Comparison of ENCODE assay signal across 20 cellular contexts in the genomic region with DNA sequence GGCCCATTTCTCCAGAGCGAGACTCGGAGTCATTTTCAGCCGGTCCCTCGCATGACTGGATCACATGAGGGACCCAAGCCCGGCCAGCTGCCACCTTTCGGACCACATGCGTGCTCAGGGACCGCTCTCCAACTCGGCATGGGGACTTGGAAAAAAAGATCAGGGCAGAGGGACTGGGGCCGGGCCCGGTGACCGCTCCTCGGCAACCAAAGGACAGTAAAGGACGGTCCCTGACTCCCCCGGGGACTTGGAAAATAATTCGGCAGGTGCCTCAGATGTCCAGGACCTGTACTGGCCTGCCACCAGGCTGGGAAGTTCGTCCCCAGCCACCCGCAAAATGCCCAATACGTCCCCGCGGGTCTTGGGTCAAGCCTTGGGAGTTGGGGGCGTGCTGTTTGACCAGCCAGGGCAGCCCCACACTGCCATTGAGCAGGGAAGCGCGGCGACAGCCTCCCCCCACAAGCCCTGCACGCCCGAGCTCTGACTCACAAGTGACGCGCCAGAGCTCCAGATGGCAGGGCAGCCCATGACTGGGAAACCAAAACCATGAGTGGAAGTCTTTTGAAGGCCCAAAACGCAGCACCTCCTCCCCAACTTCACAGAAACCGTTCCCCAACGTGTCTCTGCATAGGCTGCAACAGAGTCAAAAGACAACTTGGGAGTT.
DNase-seq lines count a peak whose midpoint lies in the region; ATAC-seq and FAIRE-seq lines count a peak whose summit lies in the region.
"Had no signal": no experiment of that assay in that cellular context is flagged by ENCODE, and none has a peak within 500 bp of the region (broad histone marks: within the 10 kb centered on the region; RNA-seq: fewer than 3 reads in every experiment).

No MANE protein-coding gene starts in this region.

- peaks cover 0 to 3% of the 10 kb centered on the region in 2 experiments for H3K4me1 ChIP-seq in trophoblast cell (ENCODE audit: control insufficient read depth in 1 of 2, insufficient read depth in 2 of 2, low read length in 2 of 2)
- H3K4me1 ChIP-seq: heart right ventricle, psoas muscle, stomach, transverse colon had no signal

- ATAC-seq in GM18867 (IDR thresholded peaks at IDR 0.05; ENCODE audit: unreplicated experiment), result peak; percentile 86
- ATAC-seq in HG03520 (IDR thresholded peaks at IDR 0.05; ENCODE audit: unreplicated experiment), result peak; percentile 60
- ATAC-seq: heart right ventricle, left ventricle myocardium superior, mucosa of descending colon, psoas muscle had no signal

- no peak overlapping the region for H3K23ac ChIP-seq in trophoblast cell (ENCODE audit: low read length)

- H3K4ac ChIP-seq in trophoblast cell (ENCODE audit: low read depth, low read length), result no peak overlapping the region

- H3K27ac ChIP-seq in trophoblast cell (ENCODE audit: low read depth, low read length), result no peak overlapping the region
- H3K27ac ChIP-seq: heart right ventricle, psoas muscle, stomach, transverse colon had no signal

- DNase-seq in activated CD4-positive, alpha-beta memory T cell treated with anti-CD3 and anti-CD28 coated beads for 36 hours, result peak; percentile 35
- DNase-seq in trophoblast cell (no peak), cerebellum (ENCODE audit: low spot score) (no peak), hypothalamus (lab: John Stamatoyannopoulos, UW) (no peak), RCC 7860 (ENCODE audit: low spot score) (no peak)
- DNase-seq: activated CD4-positive, CD25-positive, alpha-beta regulatory T cell treated with anti-CD3 and anti-CD28 coated beads, Interleukin-2, amount 50 U/mL, for 72 hours; activated naive CD4-positive, alpha-beta T cell; heart right ventricle; left ventricle myocardium superior; mucosa of descending colon; NCI-H2107; NCI-H510A treated with DMSO at 0.1 percent for 48 hours; psoas muscle; RPMI8226; stimulated activated CD4-positive, alpha-beta T cell treated with anti-CD3 and anti-CD28 coated beads, Interleukin-4, amount 100 ng/mL, for 24 hours; stomach; transverse colon had no signal

- no peak for FAIRE-seq in RCC 7860 (lab: Jason Lieb, UNC)

- H3K36me3 Mint-ChIP-seq in activated CD4-positive, alpha-beta memory T cell treated with anti-CD3 and anti-CD28 coated beads for 36 hours, result no peaks in the 10 kb centered on the region

- no peak overlapping the region for H2AFZ ChIP-seq in trophoblast cell (ENCODE audit: insufficient read depth, low read length, poor library complexity)

- peaks cover 17% of the 10 kb centered on the region for H3K9me3 ChIP-seq in trophoblast cell (ENCODE audit: insufficient read depth, low read depth, low read length)
- H3K9me3 ChIP-seq: psoas muscle, transverse colon had no signal

- H3K36me3 ChIP-seq in trophoblast cell (ENCODE audit: control insufficient read depth in 1 of 2, insufficient read depth in 2 of 2, low read length in 2 of 2), result peaks cover 37 to 39% of the 10 kb centered on the region in 2 experiments
- H3K36me3 ChIP-seq: heart right ventricle, transverse colon had no signal

- no peak overlapping the region for H4K8ac ChIP-seq in trophoblast cell (ENCODE audit: low read depth, low read length)

- no peak overlapping the region for H3K27ac Mint-ChIP-seq in activated CD4-positive, alpha-beta memory T cell treated with anti-CD3 and anti-CD28 coated beads for 36 hours

- no peaks in the 10 kb centered on the region for H3K79me1 ChIP-seq in trophoblast cell (ENCODE audit: low read length)

- WGBS in trophoblast cell (ENCODE audit: extremely low coverage, insufficient coverage, insufficient read length), result no CpG with 5 or more reads among the region's 32 CpGs

- H3K4me2 ChIP-seq in trophoblast cell (ENCODE audit: low read length), result no peak overlapping the region
- H3K4me2 ChIP-seq: smooth muscle cell had no signal

- no peak overlapping the region for H3K4me3 ChIP-seq in trophoblast cell (ENCODE audit: low read depth, low read length)
- H3K4me3 ChIP-seq: heart right ventricle, mucosa of descending colon, psoas muscle, smooth muscle cell, stomach, transverse colon had no signal

- no peak overlapping the region for H2BK12ac ChIP-seq in trophoblast cell (ENCODE audit: low read length)

- CTCF ChIA-PET in activated CD4-positive, alpha-beta memory T cell treated with anti-CD3 and anti-CD28 coated beads for 36 hours (lab: Charles Lee), result no interaction called here

- no peak overlapping the region for H3K4me3 Mint-ChIP-seq in activated CD4-positive, alpha-beta memory T cell treated with anti-CD3 and anti-CD28 coated beads for 36 hours

- POLR2A ChIA-PET in activated CD4-positive, alpha-beta memory T cell treated with anti-CD3 and anti-CD28 coated beads for 36 hours (lab: Charles Lee), result no interaction called here

- no peak overlapping the region for H4K12ac ChIP-seq in trophoblast cell (ENCODE audit: low read depth, low read length)

- no peak overlapping the region for H2BK5ac ChIP-seq in trophoblast cell (ENCODE audit: low read depth, low read length, poor library complexity)

- no peaks in the 10 kb centered on the region for H3K27me3 Mint-ChIP-seq in activated CD4-positive, alpha-beta memory T cell treated with anti-CD3 and anti-CD28 coated beads for 36 hours

- H3K14ac ChIP-seq in trophoblast cell (ENCODE audit: low read length), result no peak overlapping the region

- H2AK5ac ChIP-seq in trophoblast cell (ENCODE audit: low read length), result no peak overlapping the region

- no peak overlapping the region for H4K91ac ChIP-seq in trophoblast cell (ENCODE audit: low read depth, low read length)

- no peaks in the 10 kb centered on the region for H3K27me3 ChIP-seq in trophoblast cell (ENCODE audit: insufficient read depth, low read length)
- H3K27me3 ChIP-seq: heart right ventricle, stomach, transverse colon had no signal

- no peaks in the 10 kb centered on the region for H3K79me2 ChIP-seq in trophoblast cell (ENCODE audit: control insufficient read depth, insufficient read depth, low read length, poor library complexity)

- peaks cover 19% of the 10 kb centered on the region for H3K9me3 Mint-ChIP-seq in activated CD4-positive, alpha-beta memory T cell treated with anti-CD3 and anti-CD28 coated beads for 36 hours

- H2BK120ac ChIP-seq in trophoblast cell (ENCODE audit: insufficient read depth, low read length, poor library complexity), result no peak overlapping the region

- H3K18ac ChIP-seq in trophoblast cell (ENCODE audit: low read length), result peak overlapping the region; percentile 25

- no peaks in the 10 kb centered on the region for H3K4me1 Mint-ChIP-seq in activated CD4-positive, alpha-beta memory T cell treated with anti-CD3 and anti-CD28 coated beads for 36 hours (ENCODE audit: low read depth)

- no peak overlapping the region for H3K9ac ChIP-seq in trophoblast cell (ENCODE audit: low read length)

- intact Hi-C loops in activated CD4-positive, alpha-beta memory T cell treated with anti-CD3 and anti-CD28 coated beads for 36 hours (cut with micrococcal nuclease), result no loop called here
